23 cellular contexts compared by ENCODE assay signal in the genomic region with DNA sequence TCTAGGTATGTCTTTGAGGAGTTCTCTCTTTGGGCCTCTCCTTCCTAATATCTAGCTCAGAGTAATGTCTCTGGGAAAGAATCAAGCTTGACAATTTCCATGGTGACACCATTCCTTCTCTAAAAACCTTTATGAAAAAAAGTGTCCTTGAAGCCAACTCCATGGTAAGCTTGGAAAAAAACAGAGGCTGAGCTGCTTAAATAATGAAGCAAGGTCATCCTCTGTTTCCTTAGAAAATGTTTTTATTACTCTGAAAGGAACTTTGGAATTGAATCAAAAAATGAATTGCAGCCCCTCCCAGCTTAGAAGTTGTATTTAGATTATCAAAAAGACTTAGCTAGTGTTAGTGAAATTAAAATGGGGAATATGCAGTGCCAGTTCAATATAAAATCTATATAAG.
A peak's percentile ranks its signal among the peaks of the same experiment; 100 is the strongest.
DNase-seq lines count a peak whose midpoint lies in the region; ATAC-seq, FAIRE-seq and TF ChIP-seq lines count a peak whose summit lies in the region.
"Had no signal": no experiment of that assay in that cellular context is flagged by ENCODE, and none has a peak within 500 bp of the region (broad histone marks: within the 10 kb centered on the region; RNA-seq: fewer than 3 reads in every experiment).

No MANE protein-coding gene starts in this region.

- POLR2A ChIA-PET in endothelial cell of umbilical vein (lab: Charles Lee): no interaction called here

- H3K4me3 ChIP-seq in right cardiac atrium (ENCODE audit: low read length) (no peak overlapping the region), endothelial cell of umbilical vein (replicated peaks in 1 of 3; ENCODE audit: insufficient read depth in 1 of 3, low read depth in 1 of 3, low read length in 3 of 3) (no peak overlapping the region)
- H3K4me3 ChIP-seq: SJCRH30 had no signal

- H3K27ac ChIP-seq in right cardiac atrium (ENCODE audit: low read length) (no peak overlapping the region), endothelial cell of umbilical vein (ENCODE audit: insufficient read depth, low read depth, low read length) (no peak overlapping the region)
- H3K27ac ChIP-seq: 22Rv1, KMS-11, SJCRH30 had no signal

- H3K4me2 ChIP-seq in endothelial cell of umbilical vein (ENCODE audit: insufficient read depth, low read length): no peak overlapping the region
- H3K4me2 ChIP-seq: KMS-11 had no signal

- no peak for TF ChIP-seq CTCF in endothelial cell of umbilical vein (IDR thresholded peaks at IDR 0.05; ENCODE audit: extremely low read depth in 1 of 2, insufficient read depth in 1 of 2, low read depth in 1 of 2, low read length in 2 of 2)

- H3K9me3 ChIP-seq in right cardiac atrium (ENCODE audit: control insufficient read depth, low read length): no peaks in the 10 kb centered on the region
- no peaks in the 10 kb centered on the region for H3K9me3 ChIP-seq in endothelial cell of umbilical vein (replicated peaks; ENCODE audit: control insufficient read depth, insufficient read depth, low read length)
- H3K9me3 ChIP-seq: BE2C, Caco-2, SJCRH30 had no signal

- H3K27me3 ChIP-seq in right cardiac atrium (ENCODE audit: control insufficient read depth, insufficient read depth): no peaks in the 10 kb centered on the region
- no peaks in the 10 kb centered on the region for H3K27me3 ChIP-seq in endothelial cell of umbilical vein (ENCODE audit: control insufficient read depth in 2 of 2, insufficient read depth in 2 of 2, low read length in 2 of 2)
- H3K27me3 ChIP-seq: BE2C, SJCRH30 had no signal

- H3K9me1 ChIP-seq in endothelial cell of umbilical vein (replicated peaks; ENCODE audit: control insufficient read depth, extremely low read depth, insufficient read depth, low read length): no peaks in the 10 kb centered on the region

- CTCF ChIA-PET in endothelial cell of umbilical vein (lab: Charles Lee): interaction anchor here (0.9 to 1.7 kb wide), 2 partner anchors 35 to 166 kb away, joined by 3 to 4 read pairs; a partner anchor contains a TSS

- intact Hi-C loops in right cardiac atrium (cut with DNase I) (no loop called here), Right ventricle myocardium inferior (cut with DNase I) (no loop called here), endothelial cell of umbilical vein (cut with micrococcal nuclease) (no loop called here), left colon (cut with DNase I, micrococcal nuclease) (no loop called here)

- no TSS peak for BruUV-seq in endothelial cell of umbilical vein (replicated peaks; lab: Mats Ljungman, UMichigan)

- no peaks in the 10 kb centered on the region for H3K36me3 ChIP-seq in endothelial cell of umbilical vein (ENCODE audit: control insufficient read depth in 2 of 2, extremely low read depth in 1 of 2, insufficient read depth in 2 of 2, low read length in 2 of 2)
- H3K36me3 ChIP-seq: BE2C, SJCRH30 had no signal

- FAIRE-seq in endothelial cell of umbilical vein (lab: Jason Lieb, UNC): no peak
- FAIRE-seq in HTR-8/SVneo (lab: Jason Lieb, UNC): no peak
- FAIRE-seq: GM19239, H1 had no signal

- DNase-seq in right cardiac atrium (no peak), Right ventricle myocardium inferior (ENCODE audit: missing footprints) (no peak), endothelial cell of umbilical vein (ENCODE audit: low read depth, low spot score) (peak; percentile 75), left colon (no peak), superior temporal gyrus (ENCODE audit: extremely low spot score) (peak; percentile 12), HTR-8/SVneo (ENCODE audit: insufficient read length, low spot score) (no peak)
- DNase-seq: BE2C; Caco-2; CD4-positive, alpha-beta T cell; GF-D8; MV-4-11; NCI-H187 treated with DMSO at 0.1 percent for 48 hours; NCI-H226; NCI-H524; PC-3; RPMI8226; SJCRH30 had no signal

- no peaks in the 10 kb centered on the region for H3K79me2 ChIP-seq in endothelial cell of umbilical vein (ENCODE audit: control insufficient read depth, insufficient read depth, low read length)

- H2AFZ ChIP-seq in endothelial cell of umbilical vein (ENCODE audit: low read depth, low read length): no peak overlapping the region

- H3K4me1 ChIP-seq in right cardiac atrium (ENCODE audit: control insufficient read depth, insufficient read depth, low read length) (no peaks in the 10 kb centered on the region), endothelial cell of umbilical vein (ENCODE audit: control insufficient read depth, extremely low read depth, insufficient read depth, low read length) (no peaks in the 10 kb centered on the region)
- H3K4me1 ChIP-seq: BE2C, SJCRH30 had no signal

- no peak overlapping the region for H3K9ac ChIP-seq in endothelial cell of umbilical vein (replicated peaks; ENCODE audit: extremely low read depth, insufficient read depth, low read length)
- H3K9ac ChIP-seq: KMS-11 had no signal

- no peaks in the 10 kb centered on the region for H4K20me1 ChIP-seq in endothelial cell of umbilical vein (replicated peaks; ENCODE audit: control insufficient read depth, extremely low read depth, insufficient read depth, low read length)

- ATAC-seq in right cardiac atrium (peak; percentile 36 to 54), Right ventricle myocardium inferior (no peak), left colon (peak; percentile 62), GM18498 (IDR thresholded peaks at IDR 0.05; ENCODE audit: unreplicated experiment) (no peak), HG03520 (IDR thresholded peaks at IDR 0.05; ENCODE audit: unreplicated experiment) (no peak)
- ATAC-seq: PC-3 had no signal

- dilution Hi-C loops in endothelial cell of umbilical vein (cut with MboI; ENCODE audit: extremely low pct_ligation_motif_present, low sequenced_read_pairs): no loop called here

- TF ChIP-seq POLR2A in endothelial cell of umbilical vein (IDR thresholded peaks at IDR 0.05; ENCODE audit: low read depth, low read length): no peak

TF ChIP-seq in endothelial cell of umbilical vein, 7 proteins besides CTCF, POLR2A, EP300 and RAD21:
- TF ChIP-seq JUN (IDR thresholded peaks at IDR 0.05; ENCODE audit: borderline replicate concordance, insufficient read depth, insufficient read length, low read depth) (no peak), MYC (IDR thresholded peaks at IDR 0.05; ENCODE audit: low read depth, low read length) (no peak), POLR2AphosphoS5 (IDR thresholded peaks at IDR 0.05; ENCODE audit: insufficient read depth, low read depth, low read length) (no peak), FOS (IDR thresholded peaks at IDR 0.05; ENCODE audit: borderline replicate concordance, insufficient read depth, low read length) (no peak), GATA2 (IDR thresholded peaks at IDR 0.05; ENCODE audit: insufficient read depth, insufficient read length, low read depth, low read length) (no peak), EZH2 (IDR thresholded peaks at IDR 0.05; ENCODE audit: borderline replicate concordance, low read depth, low read length, severe bottlenecking) (no peak)
- TF ChIP-seq, protein P1, sequence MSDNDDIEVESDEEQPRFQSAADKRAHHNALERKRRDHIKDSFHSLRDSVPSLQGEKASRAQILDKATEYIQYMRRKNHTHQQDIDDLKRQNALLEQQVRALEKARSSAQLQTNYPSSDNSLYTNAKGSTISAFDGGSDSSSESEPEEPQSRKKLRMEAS (IDR thresholded peaks at IDR 0.05; ENCODE audit: insufficient read depth, insufficient read length): no peak

Comparison
In these comparisons a context has a peak if more than half of its experiments do, and no peak if none do; other contexts are left out.
1. ATAC-seq: peak in right cardiac atrium (2 of 2) and left colon (single experiment); none in Right ventricle myocardium inferior (single experiment), GM18498 (single experiment) and HG03520 (single experiment).
2. DNase-seq: peak in endothelial cell of umbilical vein (single experiment) and superior temporal gyrus (single experiment); none in right cardiac atrium (0 of 3), Right ventricle myocardium inferior (single experiment), left colon (0 of 2) and HTR-8/SVneo (single experiment).